ENCODE assay signal across 1 cellular context in the genomic region with DNA sequence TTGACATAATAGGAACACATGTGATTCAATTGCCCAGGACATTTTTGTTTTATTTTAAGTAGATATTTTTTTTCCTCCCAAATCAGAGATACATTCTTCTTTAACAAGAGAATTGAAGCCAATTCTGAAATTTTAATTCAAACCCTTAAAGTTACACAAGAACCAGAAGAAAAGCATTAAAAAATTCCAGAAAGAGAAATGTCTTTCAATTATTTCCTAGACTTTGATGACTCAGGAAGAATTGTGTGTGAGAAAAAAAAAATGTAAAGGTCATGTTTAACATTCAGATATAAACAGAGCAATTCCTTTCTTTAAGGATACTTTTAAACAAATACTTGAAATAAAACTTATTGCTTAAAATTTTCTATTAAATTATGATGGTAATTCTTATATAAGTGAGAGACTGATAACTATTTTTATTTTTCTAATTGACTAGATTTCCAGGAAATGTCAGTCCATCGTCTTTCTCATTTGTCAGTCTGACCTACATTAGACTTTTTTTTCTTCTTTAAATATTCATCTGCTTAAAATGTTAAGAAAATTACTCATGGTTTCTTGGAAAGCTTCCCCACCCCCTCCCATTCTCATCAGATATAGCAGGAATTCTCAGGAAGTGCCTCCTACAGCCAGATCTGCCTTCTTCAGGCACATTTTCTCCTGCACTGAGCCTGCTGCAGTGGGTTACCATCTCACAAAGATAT.
TF ChIP-seq lines count a peak whose summit lies in the region.

No MANE protein-coding gene starts in this region.

TF ChIP-seq in WTC11, 78 proteins besides CTCF, POLR2A, EP300 and RAD21 (continued from another document):
- TF ChIP-seq, protein P1, sequence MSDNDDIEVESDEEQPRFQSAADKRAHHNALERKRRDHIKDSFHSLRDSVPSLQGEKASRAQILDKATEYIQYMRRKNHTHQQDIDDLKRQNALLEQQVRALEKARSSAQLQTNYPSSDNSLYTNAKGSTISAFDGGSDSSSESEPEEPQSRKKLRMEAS (CRISPR knock-in tag; IDR thresholded peaks at IDR 0.05): no peak
- TF ChIP-seq GTF2I (CRISPR knock-in tag; conservative IDR thresholded peaks at IDR 0.05) (no peak), FOXP1 (CRISPR knock-in tag; IDR thresholded peaks at IDR 0.05; ENCODE audit: borderline replicate concordance) (no peak)
- TF ChIP-seq, protein P2, sequence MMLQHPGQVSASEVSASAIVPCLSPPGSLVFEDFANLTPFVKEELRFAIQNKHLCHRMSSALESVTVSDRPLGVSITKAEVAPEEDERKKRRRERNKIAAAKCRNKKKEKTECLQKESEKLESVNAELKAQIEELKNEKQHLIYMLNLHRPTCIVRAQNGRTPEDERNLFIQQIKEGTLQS (CRISPR knock-in tag; conservative IDR thresholded peaks at IDR 0.05): no peak
- TF ChIP-seq, protein P3, sequence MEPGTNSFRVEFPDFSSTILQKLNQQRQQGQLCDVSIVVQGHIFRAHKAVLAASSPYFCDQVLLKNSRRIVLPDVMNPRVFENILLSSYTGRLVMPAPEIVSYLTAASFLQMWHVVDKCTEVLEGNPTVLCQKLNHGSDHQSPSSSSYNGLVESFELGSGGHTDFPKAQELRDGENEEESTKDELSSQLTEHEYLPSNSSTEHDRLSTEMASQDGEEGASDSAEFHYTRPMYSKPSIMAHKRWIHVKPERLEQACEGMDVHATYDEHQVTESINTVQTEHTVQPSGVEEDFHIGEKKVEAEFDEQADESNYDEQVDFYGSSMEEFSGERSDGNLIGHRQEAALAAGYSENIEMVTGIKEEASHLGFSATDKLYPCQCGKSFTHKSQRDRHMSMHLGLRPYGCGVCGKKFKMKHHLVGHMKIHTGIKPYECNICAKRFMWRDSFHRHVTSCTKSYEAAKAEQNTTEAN (CRISPR knock-in tag; IDR thresholded peaks at IDR 0.05): no peak
TF ChIP-seq in WTC11: peak in this region for 0.
